ENCODE assay signal across 12 cellular contexts in genomic region chr5:133953568-133954145, GRCh38. TPM values are rescaled to one million over a fixed set of nuclear protein-coding genes. Genes with fewer than 3 reads are reported as not detected.
A peak's percentile ranks its signal among the peaks of the same experiment; 100 is the strongest.
DNase-seq lines count a peak whose midpoint lies in the region; ATAC-seq and TF ChIP-seq lines count a peak whose summit lies in the region.
"Had no signal": no experiment of that assay in that cellular context is flagged by ENCODE, and none has a peak within 500 bp of the region (broad histone marks: within the 10 kb centered on the region; RNA-seq: fewer than 3 reads in every experiment).

No MANE protein-coding gene starts in this region.

- H3K36me3 ChIP-seq in esophagus muscularis mucosa: peaks cover 9 to 41% (median 33%) of the 10 kb centered on the region in 4 donors
- peaks cover 31% of the 10 kb centered on the region for H3K36me3 ChIP-seq in osteoblast (ENCODE audit: insufficient read depth, low read length)
- H3K36me3 ChIP-seq in uterus: no peaks in the 10 kb centered on the region

- ATAC-seq in HG03196 (IDR thresholded peaks at IDR 0.05; ENCODE audit: unreplicated experiment) (no peak), GM19463 (IDR thresholded peaks at IDR 0.05; ENCODE audit: unreplicated experiment) (no peak), GM18909 (IDR thresholded peaks at IDR 0.05; ENCODE audit: poor library complexity, unreplicated experiment) (no peak)
- ATAC-seq: GM12878, HCT116 had no signal

- TF ChIP-seq POLR2A in esophagus muscularis mucosa (IDR thresholded peaks at IDR 0.05; ENCODE audit: low read depth) (no peak), uterus (IDR thresholded peaks at IDR 0.05) (no peak)

- no peak overlapping the region for H3K4me3 Mint-ChIP-seq in activated naive CD8-positive, alpha-beta T cell
- no peak overlapping the region for H3K4me3 Mint-ChIP-seq in activated naive CD8-positive, alpha-beta T cell treated with anti-CD3 and anti-CD28 coated beads for 36 hours

- peaks cover 8% of the 10 kb centered on the region for H3K4me1 Mint-ChIP-seq in activated naive CD8-positive, alpha-beta T cell (ENCODE audit: low read depth)
- peaks cover 21% of the 10 kb centered on the region for H3K4me1 Mint-ChIP-seq in activated naive CD8-positive, alpha-beta T cell treated with anti-CD3 and anti-CD28 coated beads for 36 hours

- peaks cover 6% of the 10 kb centered on the region for H3K36me3 Mint-ChIP-seq in activated naive CD8-positive, alpha-beta T cell
- H3K36me3 Mint-ChIP-seq in activated naive CD8-positive, alpha-beta T cell treated with anti-CD3 and anti-CD28 coated beads for 36 hours: peaks cover 18% of the 10 kb centered on the region

- H3K27ac Mint-ChIP-seq in activated naive CD8-positive, alpha-beta T cell: peak overlapping the region; percentile 54
- no peak overlapping the region for H3K27ac Mint-ChIP-seq in activated naive CD8-positive, alpha-beta T cell treated with anti-CD3 and anti-CD28 coated beads for 36 hours

- peaks cover 7% of the 10 kb centered on the region for H4K20me1 ChIP-seq in osteoblast (ENCODE audit: insufficient read depth, low read length)

- TF ChIP-seq EP300 in esophagus muscularis mucosa (IDR thresholded peaks at IDR 0.05): no peak

- H3K79me2 ChIP-seq in osteoblast (ENCODE audit: insufficient read depth, low read length): peaks cover 12% of the 10 kb centered on the region

- no peaks in the 10 kb centered on the region for H3K9me3 Mint-ChIP-seq in activated naive CD8-positive, alpha-beta T cell (ENCODE audit: low read depth)
- peaks cover 2% of the 10 kb centered on the region for H3K9me3 Mint-ChIP-seq in activated naive CD8-positive, alpha-beta T cell treated with anti-CD3 and anti-CD28 coated beads for 36 hours

- intact Hi-C loops in esophagus muscularis mucosa (cut with DNase I): no loop called here
- intact Hi-C loops in uterus (cut with DNase I; ENCODE audit: low total_unique reads): no loop called here

- H3K4me1 ChIP-seq in esophagus muscularis mucosa (peaks cover 14 to 29% (median 20%) of the 10 kb centered on the region in 4 donors), osteoblast (ENCODE audit: insufficient read depth, low read length) (peaks cover 16% of the 10 kb centered on the region), uterus (no peaks in the 10 kb centered on the region)

- TF ChIP-seq CTCF in esophagus muscularis mucosa (IDR thresholded peaks at IDR 0.05) (no peak), osteoblast (IDR thresholded peaks at IDR 0.05; ENCODE audit: extremely low read depth, low read depth, low read length) (no peak), uterus (IDR thresholded peaks at IDR 0.05) (no peak)

- H3K4me2 ChIP-seq in osteoblast (ENCODE audit: insufficient read depth, low read length): peak overlapping the region; percentile 25

- H3K27me3 Mint-ChIP-seq in activated naive CD8-positive, alpha-beta T cell: no peaks in the 10 kb centered on the region
- H3K27me3 Mint-ChIP-seq in activated naive CD8-positive, alpha-beta T cell treated with anti-CD3 and anti-CD28 coated beads for 36 hours: no peaks in the 10 kb centered on the region

- 84% methylated on average over 10 of the region's 10 CpGs for WGBS in esophagus muscularis mucosa

- no peaks in the 10 kb centered on the region for H3K27me3 ChIP-seq in esophagus muscularis mucosa
- no peaks in the 10 kb centered on the region for H3K27me3 ChIP-seq in osteoblast (ENCODE audit: insufficient read depth, low read length)
- H3K27me3 ChIP-seq in uterus: no peaks in the 10 kb centered on the region

- H3K27ac ChIP-seq in esophagus muscularis mucosa (replicated peaks in 1 of 4) (peak overlapping the region; percentile 59 to 77 (median 68)), osteoblast (ENCODE audit: low read depth, low read length) (peak overlapping the region; percentile 63), uterus (peak overlapping the region; percentile 71 to 73)

- H3K4me3 ChIP-seq in esophagus muscularis mucosa (no peak overlapping the region), osteoblast (ENCODE audit: insufficient read depth, low read length) (no peak overlapping the region), uterus (no peak overlapping the region)
- H3K4me3 ChIP-seq: GM12878 had no signal

- H2AFZ ChIP-seq in osteoblast (ENCODE audit: low read length): peak overlapping the region; percentile 9

- DNase-seq in activated naive CD8-positive, alpha-beta T cell treated with anti-CD3 and anti-CD28 coated beads for 36 hours: no peak
- DNase-seq in esophagus muscularis mucosa (ENCODE audit: extremely low spot score) (no peak), osteoblast (ENCODE audit: insufficient read length, low spot score, missing footprints) (no peak), uterus (no peak)
- DNase-seq: DMS153, NCI-H345 had no signal

- H3K9me3 ChIP-seq in esophagus muscularis mucosa (no peaks in the 10 kb centered on the region), osteoblast (ENCODE audit: low read depth, low read length) (no peaks in the 10 kb centered on the region), uterus (no peaks in the 10 kb centered on the region)

RNA-seq across cellular contexts. Expression of gene C5orf15, which starts 14.8 kb away (rescaled TPM):
- total RNA-seq in activated naive CD8-positive, alpha-beta T cell treated with anti-CD3 and anti-CD28 coated beads for 36 hours: 10 to 100 TPM; 33.4 to 33.8 TPM
- total RNA-seq in esophagus muscularis mucosa: 10 to 100 TPM; 20.3 to 26.1 (median 22.2) TPM
- 68.4 and 77.2 TPM in 2 replicates for total RNA-seq in osteoblast
- total RNA-seq in uterus: 10 to 100 TPM; 10.5 to 98.9 (median 27.5) TPM

RNA-seq across cellular contexts. Expression of gene VDAC1, which starts 51.1 kb away (rescaled TPM):
- 100 to 1,000 TPM; 539 to 540 TPM for total RNA-seq in activated naive CD8-positive, alpha-beta T cell treated with anti-CD3 and anti-CD28 coated beads for 36 hours
- total RNA-seq in esophagus muscularis mucosa (100 to 1,000 TPM; 113 to 125 (median 118) TPM), osteoblast (236 and 264 TPM in 2 replicates), uterus (100 to 1,000 TPM in 1 of 4 donors, 10 to 100 TPM in 3; 19.4 to 112 (median 79.8) TPM)
